Comparison of ENCODE assay signal across 9 cellular contexts in the genomic region with DNA sequence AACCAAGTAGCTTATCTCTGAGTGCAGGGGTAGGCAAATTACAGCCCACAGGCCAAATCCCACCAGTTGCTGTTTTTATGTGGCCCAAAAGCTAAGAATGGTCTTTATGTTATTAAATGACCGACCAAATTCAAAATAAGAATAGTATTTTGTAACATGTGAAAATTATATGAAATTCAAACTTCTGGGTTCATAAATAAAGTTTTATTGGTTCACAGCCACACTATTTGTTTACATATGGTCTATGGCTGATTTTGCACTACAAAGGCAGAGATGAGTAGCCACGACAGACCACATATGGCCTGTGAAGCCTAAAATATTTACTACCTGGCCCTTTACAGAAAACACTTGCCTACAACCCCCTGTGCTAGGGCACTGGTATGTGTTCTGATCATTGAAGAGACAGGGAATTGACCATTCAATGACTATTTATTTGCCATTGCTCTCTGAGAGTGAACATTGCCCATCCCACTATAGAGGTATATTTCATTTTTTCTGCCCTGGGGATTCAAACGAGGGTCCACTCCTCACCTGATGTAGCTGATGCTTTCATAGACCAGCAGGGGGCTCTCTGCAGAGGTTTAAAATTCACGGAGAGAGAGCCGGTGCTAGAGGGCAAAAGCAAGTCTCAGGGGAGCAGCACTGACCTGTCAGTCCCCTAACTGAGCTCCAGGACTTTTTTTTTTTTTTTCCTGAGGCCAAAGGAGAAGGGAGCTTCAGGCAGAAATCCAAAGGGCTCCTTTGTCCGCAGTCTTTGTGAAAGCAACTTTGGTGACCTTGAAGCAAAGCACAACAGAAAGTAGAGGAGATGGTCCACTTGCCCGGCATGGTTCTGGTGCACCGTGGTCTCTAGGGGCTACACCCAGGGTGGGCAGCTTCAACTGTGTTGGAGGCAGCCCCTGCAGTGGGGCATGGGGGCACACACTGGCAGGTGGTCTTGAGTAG. TPM values are rescaled to one million over a fixed set of nuclear protein-coding genes. Genes with fewer than 3 reads are reported as not detected.
DNase-seq lines count a peak whose midpoint lies in the region; ATAC-seq and TF ChIP-seq lines count a peak whose summit lies in the region.
"Had no signal": no experiment of that assay in that cellular context is flagged by ENCODE, and none has a peak within 500 bp of the region (broad histone marks: within the 10 kb centered on the region; RNA-seq: fewer than 3 reads in every experiment).

No MANE protein-coding gene starts in this region.

- H3K36me3 ChIP-seq in MG63 = no peaks in the 10 kb centered on the region
- no peaks in the 10 kb centered on the region for H3K36me3 ChIP-seq in testis (ENCODE audit: low read depth, missing control alignments)
- H3K36me3 ChIP-seq: BLaER1 treated with 17β-estradiol and CSF1 and Interleukin-3, amounts not matched to agents 10 nM and 100 nM had no signal

- no peaks in the 10 kb centered on the region for H3K9me3 Mint-ChIP-seq in brain

- H3K4me1 ChIP-seq in testis = peaks cover 9% of the 10 kb centered on the region

- DNase-seq in NCI-H2081 (lab: John Stamatoyannopoulos, UW) = peak; percentile 48 to 53
- no peak for DNase-seq in NCI-H2081 treated with DMSO at 0.1 percent for 48 hours (lab: John Stamatoyannopoulos, UW)
- DNase-seq in MG63 = peak; percentile 28
- DNase-seq in left kidney (ENCODE audit: low read depth, low spot score) = peak; percentile 75
- peak; percentile 40 for DNase-seq in testis

- no peaks in the 10 kb centered on the region for H3K36me3 Mint-ChIP-seq in brain

- H3K9me3 ChIP-seq in MG63 = no peaks in the 10 kb centered on the region
- H3K9me3 ChIP-seq in testis = no peaks in the 10 kb centered on the region
- H3K9me3 ChIP-seq: BLaER1 treated with 17β-estradiol and CSF1 and Interleukin-3, amounts not matched to agents 10 nM and 100 nM had no signal

- no peak overlapping the region for H3K27ac ChIP-seq in testis
- H3K27ac ChIP-seq: BLaER1 treated with 17β-estradiol and CSF1 and Interleukin-3, amounts not matched to agents 10 nM and 100 nM had no signal

- peak overlapping the region in 1 of 5 experiments; percentile 22 for H3K27ac Mint-ChIP-seq in brain

- H3K4me1 Mint-ChIP-seq in brain = peaks cover 5% of the 10 kb centered on the region

- ATAC-seq in SK-N-SH treated with all-trans-retinoic acid at 6 μM for 48 hours = peak; percentile 92
- ATAC-seq in GM21515 (IDR thresholded peaks at IDR 0.05; ENCODE audit: unreplicated experiment) = no peak

- H3K27me3 Mint-ChIP-seq in brain = peaks cover 22% of the 10 kb centered on the region

- intact Hi-C loops in testis (cut with DNase I; ENCODE audit: low total_unique reads) = no loop called here

- H3K27me3 ChIP-seq in MG63 (no peaks in the 10 kb centered on the region), testis (no peaks in the 10 kb centered on the region)
- H3K27me3 ChIP-seq: BLaER1 treated with 17β-estradiol and CSF1 and Interleukin-3, amounts not matched to agents 10 nM and 100 nM had no signal

- H3K4me3 Mint-ChIP-seq in brain = peak overlapping the region in 2 of 5 experiments; percentile 0 to 26

- TF ChIP-seq POLR2A in testis (IDR thresholded peaks at IDR 0.05) = no peak

- H3K4me3 ChIP-seq in MG63 (no peak overlapping the region), testis (no peak overlapping the region)
- H3K4me3 ChIP-seq: BLaER1 treated with 17β-estradiol and CSF1 and Interleukin-3, amounts not matched to agents 10 nM and 100 nM had no signal

- TF ChIP-seq CTCF in brain (conservative IDR thresholded peaks at IDR 0.05) (peak; percentile 71 to 88), testis (IDR thresholded peaks at IDR 0.05) (peak; percentile 32 to 54 (median 34))

- 26 to 35% methylated on average over 8 of the region's 8 CpGs for WGBS in testis, 2 donors

TF ChIP-seq in SK-N-SH treated with all-trans-retinoic acid at 6 μM for 48 hours, 23 proteins besides CTCF, POLR2A, EP300 and RAD21 (continues in another document):
- TF ChIP-seq RARB (CRISPR knock-in tag; IDR thresholded peaks at IDR 0.05) (no peak), ZNF8 (CRISPR knock-in tag; IDR thresholded peaks at IDR 0.05) (no peak), ZNF565 (CRISPR knock-in tag; conservative IDR thresholded peaks at IDR 0.05; ENCODE audit: low read depth) (no peak), ISL1 (CRISPR knock-in tag; IDR thresholded peaks at IDR 0.05) (no peak), TOX (CRISPR knock-in tag; IDR thresholded peaks at IDR 0.05; ENCODE audit: borderline replicate concordance) (no peak), OSR1 (CRISPR knock-in tag; IDR thresholded peaks at IDR 0.05) (no peak), ZC3H10 (CRISPR knock-in tag; IDR thresholded peaks at IDR 0.05) (no peak), GLIS3 (CRISPR knock-in tag; IDR thresholded peaks at IDR 0.05) (no peak), ZNF70 (CRISPR knock-in tag; IDR thresholded peaks at IDR 0.05) (no peak), TCF4 (CRISPR knock-in tag; IDR thresholded peaks at IDR 0.05; ENCODE audit: borderline replicate concordance) (no peak), CSDC2 (CRISPR knock-in tag; IDR thresholded peaks at IDR 0.05) (no peak), ARNTL (CRISPR knock-in tag; IDR thresholded peaks at IDR 0.05; ENCODE audit: borderline replicate concordance, low read depth) (no peak)
- TF ChIP-seq, protein P1, sequence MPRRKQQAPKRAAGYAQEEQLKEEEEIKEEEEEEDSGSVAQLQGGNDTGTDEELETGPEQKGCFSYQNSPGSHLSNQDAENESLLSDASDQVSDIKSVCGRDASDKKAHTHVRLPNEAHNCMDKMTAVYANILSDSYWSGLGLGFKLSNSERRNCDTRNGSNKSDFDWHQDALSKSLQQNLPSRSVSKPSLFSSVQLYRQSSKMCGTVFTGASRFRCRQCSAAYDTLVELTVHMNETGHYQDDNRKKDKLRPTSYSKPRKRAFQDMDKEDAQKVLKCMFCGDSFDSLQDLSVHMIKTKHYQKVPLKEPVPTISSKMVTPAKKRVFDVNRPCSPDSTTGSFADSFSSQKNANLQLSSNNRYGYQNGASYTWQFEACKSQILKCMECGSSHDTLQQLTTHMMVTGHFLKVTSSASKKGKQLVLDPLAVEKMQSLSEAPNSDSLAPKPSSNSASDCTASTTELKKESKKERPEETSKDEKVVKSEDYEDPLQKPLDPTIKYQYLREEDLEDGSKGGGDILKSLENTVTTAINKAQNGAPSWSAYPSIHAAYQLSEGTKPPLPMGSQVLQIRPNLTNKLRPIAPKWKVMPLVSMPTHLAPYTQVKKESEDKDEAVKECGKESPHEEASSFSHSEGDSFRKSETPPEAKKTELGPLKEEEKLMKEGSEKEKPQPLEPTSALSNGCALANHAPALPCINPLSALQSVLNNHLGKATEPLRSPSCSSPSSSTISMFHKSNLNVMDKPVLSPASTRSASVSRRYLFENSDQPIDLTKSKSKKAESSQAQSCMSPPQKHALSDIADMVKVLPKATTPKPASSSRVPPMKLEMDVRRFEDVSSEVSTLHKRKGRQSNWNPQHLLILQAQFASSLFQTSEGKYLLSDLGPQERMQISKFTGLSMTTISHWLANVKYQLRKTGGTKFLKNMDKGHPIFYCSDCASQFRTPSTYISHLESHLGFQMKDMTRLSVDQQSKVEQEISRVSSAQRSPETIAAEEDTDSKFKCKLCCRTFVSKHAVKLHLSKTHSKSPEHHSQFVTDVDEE (CRISPR knock-in tag; IDR thresholded peaks at IDR 0.05) = no peak
- TF ChIP-seq, protein P2, sequence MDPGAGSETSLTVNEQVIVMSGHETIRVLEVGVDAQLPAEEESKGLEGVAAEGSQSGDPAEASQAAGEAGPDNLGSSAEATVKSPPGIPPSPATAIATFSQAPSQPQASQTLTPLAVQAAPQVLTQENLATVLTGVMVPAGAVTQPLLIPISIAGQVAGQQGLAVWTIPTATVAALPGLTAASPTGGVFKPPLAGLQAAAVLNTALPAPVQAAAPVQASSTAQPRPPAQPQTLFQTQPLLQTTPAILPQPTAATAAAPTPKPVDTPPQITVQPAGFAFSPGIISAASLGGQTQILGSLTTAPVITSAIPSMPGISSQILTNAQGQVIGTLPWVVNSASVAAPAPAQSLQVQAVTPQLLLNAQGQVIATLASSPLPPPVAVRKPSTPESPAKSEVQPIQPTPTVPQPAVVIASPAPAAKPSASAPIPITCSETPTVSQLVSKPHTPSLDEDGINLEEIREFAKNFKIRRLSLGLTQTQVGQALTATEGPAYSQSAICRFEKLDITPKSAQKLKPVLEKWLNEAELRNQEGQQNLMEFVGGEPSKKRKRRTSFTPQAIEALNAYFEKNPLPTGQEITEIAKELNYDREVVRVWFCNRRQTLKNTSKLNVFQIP (CRISPR knock-in tag; IDR thresholded peaks at IDR 0.05; ENCODE audit: borderline replicate concordance, low read depth) = no peak

RNA-seq across cellular contexts. Expression of gene GNL2, which starts 7.3 kb away (rescaled TPM):
- total RNA-seq in MG63 (2014; rRNA removed; shearing (Covaris generic); ENCODE audit: low replicate concordance) = 66.5 and 126 TPM in 2 replicates
- 32.9 TPM for polyA plus RNA-seq in brain (ENCODE audit: insufficient read depth, low read depth, low replicate concordance)
- 10 to 100 TPM; 57.4 to 78.7 TPM for total RNA-seq in testis
- 34.4 TPM for polyA plus RNA-seq in testis (ENCODE audit: insufficient read depth, low read depth, low replicate concordance)

RNA-seq across cellular contexts. Expression of gene RSPO1, which starts 31.7 kb away (rescaled TPM):
- not detected in 2 replicates for total RNA-seq in MG63 (2014; rRNA removed; shearing (Covaris generic); ENCODE audit: low replicate concordance)
- not detected for polyA plus RNA-seq in brain (ENCODE audit: insufficient read depth, low read depth, low replicate concordance)
- under 1 TPM; 0.16 to 0.25 TPM for total RNA-seq in testis
- 5.0 TPM for polyA plus RNA-seq in testis (ENCODE audit: insufficient read depth, low read depth, low replicate concordance)

RNA-seq across cellular contexts. Expression of gene DNALI1, which starts 46.3 kb away (rescaled TPM):
- not detected in 2 replicates for total RNA-seq in MG63 (2014; rRNA removed; shearing (Covaris generic); ENCODE audit: low replicate concordance)
- 57.5 TPM for polyA plus RNA-seq in brain (ENCODE audit: insufficient read depth, low read depth, low replicate concordance)
- total RNA-seq in testis = 10 to 100 TPM; 50.5 to 73.0 TPM
- polyA plus RNA-seq in testis (ENCODE audit: insufficient read depth, low read depth, low replicate concordance) = 216 TPM

RNA-seq across cellular contexts. Expression of gene SNIP1, which starts 48.9 kb away (rescaled TPM):
- 4.7 and 7.2 TPM in 2 replicates for total RNA-seq in MG63 (2014; rRNA removed; shearing (Covaris generic); ENCODE audit: low replicate concordance)
- polyA plus RNA-seq in brain (ENCODE audit: insufficient read depth, low read depth, low replicate concordance) (8.5 TPM), testis (ENCODE audit: insufficient read depth, low read depth, low replicate concordance) (16.8 TPM)
- 10 to 100 TPM; 33.7 to 51.4 TPM for total RNA-seq in testis

Comparison
In these comparisons a context has a peak if more than half of its experiments do, and no peak if none do; other contexts are left out.
1. RNA of gene DNALI1, which starts 46.3 kb away (total RNA-seq): 50.5 to 73.0 TPM in testis; not detected in MG63; every median in the first group is over 10 times any median in the second.